Comparison of ENCODE assay signal across 8 cellular contexts in genomic region chr10:87863951-87864496, GRCh38. TPM values are rescaled to one million over a fixed set of nuclear protein-coding genes. Genes with fewer than 3 reads are reported as not detected.
DNase-seq lines count a peak whose midpoint lies in the region; TF ChIP-seq lines count a peak whose summit lies in the region.
"Not testable (repeated sequence)": the region's sequence is repeated elsewhere in the genome, so short reads cannot be mapped to it uniquely, and the experiment has no call there.

No MANE protein-coding gene starts in this region.

- H3K9me3 Mint-ChIP-seq in CD8-positive, alpha-beta memory T cell; neural progenitor cell: not testable (repeated sequence)

- CTCF ChIA-PET in CD8-positive, alpha-beta memory T cell (lab: Charles Lee): interaction anchor here (0.9 to 10.7 kb wide), 6 partner anchors 13 to 523 kb away, joined by 3 to 106 read pairs (median 20); partner anchors contain the start of gene ATAD1

- peaks cover 49% of the 10 kb centered on the region for H4K20me1 ChIP-seq in neural progenitor cell (ENCODE audit: low read depth)

- peak overlapping the region; percentile 77 to 97 (median 92) for H3K27ac Mint-ChIP-seq in CD8-positive, alpha-beta memory T cell
- peak overlapping the region; percentile 99 for H3K27ac Mint-ChIP-seq in neural progenitor cell

- peak overlapping the region; percentile 97 to 100 (median 97) for H3K4me3 Mint-ChIP-seq in CD8-positive, alpha-beta memory T cell
- peak overlapping the region; percentile 100 for H3K4me3 Mint-ChIP-seq in neural progenitor cell

- not testable (repeated sequence) for TF ChIP-seq EP300 in stomach (IDR thresholded peaks at IDR 0.05)

- H3K4me2 ChIP-seq in neural progenitor cell: peak overlapping the region; percentile 87

- DNase-seq in CD8-positive, alpha-beta memory T cell: peak; percentile 12 to 52 (median 32)
- DNase-seq in SW480 (ENCODE audit: low spot score): peak; percentile 31
- DNase-seq in activated effector memory CD4-positive, alpha-beta T cell treated with anti-CD3 and anti-CD28 coated beads, Interleukin-2, amount 50 U/mL, for 16 hours: peak; percentile 77
- peak; percentile 55 for DNase-seq in ecto neural progenitor cell (ENCODE audit: low spot score)
- DNase-seq in neural progenitor cell (ENCODE audit: low spot score): peak; percentile 39
- peak; percentile 39 for DNase-seq in stomach

- peaks cover 0 to 41% (median 8%) of the 10 kb centered on the region in 3 donors for H3K36me3 Mint-ChIP-seq in CD8-positive, alpha-beta memory T cell
- H3K36me3 Mint-ChIP-seq in neural progenitor cell: peaks cover 12% of the 10 kb centered on the region

- H3K27me3 ChIP-seq in CD8-positive, alpha-beta memory T cell (ENCODE audit: insufficient read depth, low read length, poor library complexity, severe bottlenecking); HUES64 (ENCODE audit: insufficient read depth, low read length); neural progenitor cell; stomach: not testable (repeated sequence)

- peak overlapping the region; percentile 87 for H3K9ac ChIP-seq in HUES64 (ENCODE audit: low read depth, low read length)
- peak overlapping the region; percentile 54 for H3K9ac ChIP-seq in neural progenitor cell

- peaks cover 50% of the 10 kb centered on the region for H3K79me2 ChIP-seq in neural progenitor cell (ENCODE audit: low read depth)

- H2AFZ ChIP-seq in neural progenitor cell (replicated peaks): not testable (repeated sequence)

- POLR2A ChIA-PET in CD8-positive, alpha-beta memory T cell (lab: Charles Lee): interaction anchor here (2.2 to 2.6 kb wide), 2 partner anchors 522 to 525 kb away, joined by 12 to 22 read pairs; no protein-coding TSS in a partner anchor

- peak overlapping the region; percentile 73 for H3K4me3 ChIP-seq in CD8-positive, alpha-beta memory T cell (ENCODE audit: low read length)
- H3K4me3 ChIP-seq in HUES64 (ENCODE audit: low read length): peak overlapping the region; percentile 96
- H3K4me3 ChIP-seq in iPS-11a (ENCODE audit: low read depth, low read length): peak overlapping the region; percentile 99
- peak overlapping the region; percentile 95 for H3K4me3 ChIP-seq in neural progenitor cell
- H3K4me3 ChIP-seq in stomach: peak overlapping the region; percentile 88 to 94 (median 90)

- intact Hi-C loops in stomach (cut with DNase I; ENCODE audit: low total_unique reads): loop anchor here (10.0 kb wide), 1 partner anchor 251 kb away; no protein-coding TSS in a partner anchor

- not testable (repeated sequence) for TF ChIP-seq CTCF in neural progenitor cell (IDR thresholded peaks at IDR 0.05); stomach (IDR thresholded peaks at IDR 0.05)

- H3K36me3 ChIP-seq in CD8-positive, alpha-beta memory T cell (ENCODE audit: insufficient read depth, low read length); HUES64 (ENCODE audit: insufficient read depth, low read length); neural progenitor cell; stomach: not testable (repeated sequence)

- under 1% methylated on average over 47 of the region's 47 CpGs for WGBS in HUES64
- WGBS in stomach, 5 donors: 0 to 1% (median 0%) methylated on average over 9 to 47 of the region's 47 CpGs

- peaks cover 32% of the 10 kb centered on the region for H3F3A ChIP-seq in neural progenitor cell (ENCODE audit: low read depth)

- peaks cover 22% of the 10 kb centered on the region for H3K4me1 ChIP-seq in CD8-positive, alpha-beta memory T cell (ENCODE audit: insufficient read depth, low read length)
- peaks cover 22% of the 10 kb centered on the region for H3K4me1 ChIP-seq in HUES64 (ENCODE audit: insufficient read depth, low read length)
- peaks cover 24% of the 10 kb centered on the region for H3K4me1 ChIP-seq in neural progenitor cell
- H3K4me1 ChIP-seq in stomach: peaks cover 7 to 30% (median 27%) of the 10 kb centered on the region in 4 donors

- not testable (repeated sequence) for H3K9me3 ChIP-seq in CD8-positive, alpha-beta memory T cell (ENCODE audit: low read length); HUES64 (ENCODE audit: insufficient read depth, low read depth, low read length); neural progenitor cell (ENCODE audit: low read depth); stomach

- peak overlapping the region; percentile 74 for H3K27ac ChIP-seq in CD8-positive, alpha-beta memory T cell (ENCODE audit: low read depth, low read length)
- H3K27ac ChIP-seq in HUES64 (ENCODE audit: low read depth, low read length): peak overlapping the region; percentile 96; the same call in 1 of the 2 replicates
- H3K27ac ChIP-seq in neural progenitor cell: peak overlapping the region; percentile 98
- H3K27ac ChIP-seq in stomach: peak overlapping the region; percentile 95 to 99 (median 97)

- TF ChIP-seq POLR2A in stomach (IDR thresholded peaks at IDR 0.05): not testable (repeated sequence)

- H3K4me1 Mint-ChIP-seq in CD8-positive, alpha-beta memory T cell: peaks cover 48 to 67% (median 64%) of the 10 kb centered on the region in 3 donors
- peaks cover 37% of the 10 kb centered on the region for H3K4me1 Mint-ChIP-seq in neural progenitor cell

- H3K27me3 Mint-ChIP-seq in CD8-positive, alpha-beta memory T cell; neural progenitor cell (ENCODE audit: insufficient read depth, low read depth): not testable (repeated sequence)

RNA-seq across cellular contexts. Expression of gene PTEN, which starts 0.6 kb away (rescaled TPM):
- 10 to 100 TPM; 49.5 to 50.6 TPM for total RNA-seq in CD8-positive, alpha-beta memory T cell
- 29.1 TPM for polyA plus RNA-seq in CD8-positive, alpha-beta memory T cell
- 22.1 TPM for polyA plus RNA-seq in HUES64 (2013, experiment 1 of 2)
- 27.3 TPM for polyA plus RNA-seq in HUES64 (2013, experiment 2 of 2)
- total RNA-seq in neural progenitor cell (ENCODE audit: low replicate concordance): 50.5 and 64.9 TPM in 2 replicates
- 100 to 1,000 TPM in 3 of 5 donors, 10 to 100 TPM in 2; 56.6 to 374 (median 118) TPM for total RNA-seq in stomach
- polyA plus RNA-seq in stomach: 10 to 100 TPM; 26.2 to 30.7 (median 30.3) TPM

RNA-seq across cellular contexts. Expression of gene KLLN, which starts 0.7 kb away (rescaled TPM):
- 1 to 10 TPM in 1 of 2 experiments, under 1 TPM in 1; 0.80 to 1.1 TPM for total RNA-seq in CD8-positive, alpha-beta memory T cell
- 0.39 TPM for polyA plus RNA-seq in CD8-positive, alpha-beta memory T cell
- polyA plus RNA-seq in HUES64 (2013, experiment 1 of 2): 0.35 TPM
- 0.32 TPM for polyA plus RNA-seq in HUES64 (2013, experiment 2 of 2)
- total RNA-seq in neural progenitor cell (ENCODE audit: low replicate concordance) (0.96 and 1.5 TPM in 2 replicates), stomach (under 1 TPM in 1 of 5 donors, not detected in 4; 0.18 TPM)
- under 1 TPM; 0.23 to 0.37 (median 0.31) TPM for polyA plus RNA-seq in stomach

RNA-seq across cellular contexts. Expression of gene ATAD1, which starts 46.0 kb away (rescaled TPM):
- total RNA-seq in CD8-positive, alpha-beta memory T cell: 10 to 100 TPM; 60.7 to 62.3 TPM
- polyA plus RNA-seq in CD8-positive, alpha-beta memory T cell: 47.2 TPM
- 22.5 TPM for polyA plus RNA-seq in HUES64 (2013, experiment 1 of 2)
- 25.3 TPM for polyA plus RNA-seq in HUES64 (2013, experiment 2 of 2)
- total RNA-seq in neural progenitor cell (ENCODE audit: low replicate concordance): 47.8 and 63.2 TPM in 2 replicates
- 10 to 100 TPM in 4 of 5 donors, 1 to 10 TPM in 1; 9.0 to 61.7 (median 21.6) TPM for total RNA-seq in stomach
- 10 to 100 TPM in 1 of 3 donors, 1 to 10 TPM in 2; 7.0 to 10.6 (median 7.4) TPM for polyA plus RNA-seq in stomach

Comparison
In these comparisons a context has a peak if more than half of its experiments do, and no peak if none do; other contexts are left out.
1. Peak in every context shown above with its lines: DNase-seq, H3K4me3 ChIP-seq and H3K27ac ChIP-seq.